ENCODE assay signal across 16 cellular contexts in the genomic region with DNA sequence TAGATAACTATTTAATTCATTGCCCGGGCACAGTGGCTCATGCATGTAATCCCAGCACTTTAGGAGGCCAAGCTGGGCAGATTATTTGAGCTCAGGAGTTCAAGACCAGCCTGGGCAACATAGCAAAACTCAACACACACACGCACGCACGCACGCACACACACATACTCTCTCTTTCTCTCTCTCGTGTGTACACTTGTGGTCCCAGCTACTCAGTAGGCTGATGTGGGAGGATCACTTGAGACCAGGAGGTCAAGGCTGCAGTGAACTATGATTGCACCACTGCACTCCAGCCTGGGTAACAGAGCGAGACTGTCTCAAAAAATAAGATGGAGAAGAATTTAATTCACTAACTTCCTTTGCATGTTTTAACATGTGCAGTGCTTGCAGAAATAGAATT.
"Had no signal": no experiment of that assay in that cellular context is flagged by ENCODE, and none has a peak within 500 bp of the region (broad histone marks: within the 10 kb centered on the region; RNA-seq: fewer than 3 reads in every experiment).

No MANE protein-coding gene starts in this region.

- H3K27me3 Mint-ChIP-seq: stimulated activated naive CD8-positive, alpha-beta T cell treated with anti-CD3 and anti-CD28 coated beads, Interleukin-15, amount 100 ng/mL, for 72 hours; T-cell had no signal

- H3K9me3 ChIP-seq: colonic mucosa, esophagus muscularis mucosa had no signal

- H3K36me3 ChIP-seq: colonic mucosa had no signal

- H3K4me1 Mint-ChIP-seq: stimulated activated naive CD8-positive, alpha-beta T cell treated with anti-CD3 and anti-CD28 coated beads, Interleukin-15, amount 100 ng/mL, for 72 hours; T-cell had no signal

- H3K4me1 ChIP-seq: colonic mucosa had no signal

- H3K9me3 Mint-ChIP-seq: stimulated activated naive CD8-positive, alpha-beta T cell treated with anti-CD3 and anti-CD28 coated beads, Interleukin-15, amount 100 ng/mL, for 72 hours; T-cell had no signal

- ATAC-seq: left colon; stimulated activated naive CD8-positive, alpha-beta T cell treated with anti-CD3 and anti-CD28 coated beads, Interleukin-15, amount 100 ng/mL, for 72 hours; T-cell had no signal

- H3K27ac ChIP-seq: colonic mucosa, esophagus muscularis mucosa, SK-N-MC, skin epidermis had no signal

- H3K27ac Mint-ChIP-seq: stimulated activated naive CD8-positive, alpha-beta T cell treated with anti-CD3 and anti-CD28 coated beads, Interleukin-15, amount 100 ng/mL, for 72 hours; T-cell had no signal

- H3K27me3 ChIP-seq: colonic mucosa, esophagus muscularis mucosa had no signal

- DNase-seq: activated CD4-positive, alpha-beta T cell treated with anti-CD3 and anti-CD28 coated beads for 1 hour; activated CD4-positive, alpha-beta T cell treated with anti-CD3 and anti-CD28 coated beads, Interleukin-2, amount 50 U/mL, for 4 hours; activated naive CD4-positive, alpha-beta T cell treated with anti-CD3 and anti-CD28 coated beads, Interleukin-2, amount 50 U/mL, for 16 hours; activated T-cell treated with anti-CD3 and anti-CD28 coated beads, Interleukin-2, amount 50 U/mL, for 1 hour; amniotic stem cell; colonic mucosa; foreskin fibroblast; left colon; midbrain; retina; stimulated activated naive CD8-positive, alpha-beta T cell treated with anti-CD3 and anti-CD28 coated beads, Interleukin-15, amount 100 ng/mL, for 72 hours; T-cell; T1000 had no signal

- H3K4me3 Mint-ChIP-seq: stimulated activated naive CD8-positive, alpha-beta T cell treated with anti-CD3 and anti-CD28 coated beads, Interleukin-15, amount 100 ng/mL, for 72 hours; T-cell had no signal

- H3K4me3 ChIP-seq: colonic mucosa, esophagus muscularis mucosa, SK-N-MC, skin epidermis had no signal
